In the genomic region with DNA sequence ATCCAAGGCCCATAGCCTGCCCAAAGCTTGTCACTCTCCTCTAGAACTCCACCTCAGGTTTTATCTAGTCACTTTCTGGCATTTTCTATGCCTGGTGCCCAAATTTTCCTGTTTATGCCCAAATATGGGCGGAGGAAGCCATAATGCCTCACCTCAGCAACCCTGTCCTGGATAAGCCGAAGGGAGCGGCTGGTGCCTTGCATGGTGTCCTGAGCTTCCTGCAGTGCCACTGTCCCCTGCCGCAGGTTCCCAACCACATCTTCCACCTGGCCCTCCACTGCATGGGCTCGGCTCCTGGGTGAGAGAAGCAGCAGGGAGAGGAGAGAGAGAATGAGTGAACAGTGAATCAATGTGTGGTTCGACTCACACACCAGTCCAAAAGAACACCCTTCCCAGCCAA, we compare ENCODE assay signal across 25 cellular contexts. TPM values are rescaled to one million over a fixed set of nuclear protein-coding genes. Genes with fewer than 3 reads are reported as not detected.
DNase-seq lines count a peak whose midpoint lies in the region; ATAC-seq and TF ChIP-seq lines count a peak whose summit lies in the region.
"Had no signal": no experiment of that assay in that cellular context is flagged by ENCODE, and none has a peak within 500 bp of the region (broad histone marks: within the 10 kb centered on the region; RNA-seq: fewer than 3 reads in every experiment).

No MANE protein-coding gene starts in this region.

- peak overlapping the region in 1 of 3 donors; percentile 19 for H3K9ac ChIP-seq in skeletal muscle tissue (ENCODE audit: low read depth in 1 of 3, low read length in 3 of 3)
- H3K9ac ChIP-seq: BLaER1, SK-N-SH had no signal

- TF ChIP-seq CTCF in WTC11 (IDR thresholded peaks at IDR 0.05), result no peak
- no peak for TF ChIP-seq CTCF in CD4-positive, alpha-beta T cell (IDR thresholded peaks at IDR 0.05)

- H3K9me3 Mint-ChIP-seq in WTC11, result no peaks in the 10 kb centered on the region
- H3K9me3 Mint-ChIP-seq in CD4-positive, alpha-beta T cell, result no peaks in the 10 kb centered on the region
- H3K9me3 Mint-ChIP-seq: HFFc6 had no signal

- no peaks in the 10 kb centered on the region for H3K36me3 Mint-ChIP-seq in WTC11
- no peaks in the 10 kb centered on the region for H3K36me3 Mint-ChIP-seq in CD4-positive, alpha-beta T cell (ENCODE audit: low read depth)

- H3K4me1 ChIP-seq in skeletal muscle tissue (ENCODE audit: control insufficient read depth in 3 of 3, insufficient read depth in 3 of 3, low read length in 3 of 3), result peaks cover 54 to 71% (median 67%) of the 10 kb centered on the region in 3 donors
- H3K4me1 ChIP-seq: Caco-2 had no signal

- CTCF ChIA-PET in WTC11 (lab: Charles Lee), result interaction anchor here (0.9 to 1.8 kb wide), 2 partner anchors 10 to 15 kb away, joined by 3 to 16 read pairs; no protein-coding TSS in a partner anchor
- CTCF ChIA-PET in CD4-positive, alpha-beta T cell (lab: Charles Lee), result no interaction called here

- no peaks in the 10 kb centered on the region for H3K27me3 ChIP-seq in skeletal muscle tissue (ENCODE audit: control insufficient read depth in 3 of 3, insufficient read depth in 3 of 3, low read length in 3 of 3)
- no peaks in the 10 kb centered on the region for H3K27me3 ChIP-seq in CD4-positive, alpha-beta T cell (ENCODE audit: control insufficient read depth, insufficient read depth, low read length)
- H3K27me3 ChIP-seq: BLaER1 had no signal

- no peak overlapping the region for H3K27ac Mint-ChIP-seq in WTC11
- H3K27ac Mint-ChIP-seq in CD4-positive, alpha-beta T cell, result no peak overlapping the region
- H3K27ac Mint-ChIP-seq: HFFc6 had no signal

- no peaks in the 10 kb centered on the region for H3K4me1 Mint-ChIP-seq in WTC11
- H3K4me1 Mint-ChIP-seq in CD4-positive, alpha-beta T cell (ENCODE audit: low read depth), result peaks cover 12% of the 10 kb centered on the region

- intact Hi-C loops in cardiac septum (cut with DNase I), result no loop called here
- intact Hi-C loops in left ventricle myocardium superior (cut with micrococcal nuclease), result no loop called here
- intact Hi-C loops in CD4-positive, alpha-beta T cell (cut with DNase I, micrococcal nuclease), result no loop called here

- H3K27me3 Mint-ChIP-seq in WTC11 (ENCODE audit: low read depth), result no peaks in the 10 kb centered on the region
- H3K27me3 Mint-ChIP-seq in CD4-positive, alpha-beta T cell, result no peaks in the 10 kb centered on the region

- DNase-seq in cardiac septum (ENCODE audit: low spot score) (peak; percentile 72), left ventricle myocardium superior (no peak), WTC11 (ENCODE audit: low spot score) (no peak), epithelial cell of prostate (ENCODE audit: low read depth, low spot score) (no peak)
- DNase-seq in CD4-positive, alpha-beta T cell, result no peak
- no peak for DNase-seq in NK-92 treated with Interleukin-12 subunit alpha and Interleukin-12 subunit beta, amount 100 ng/mL, for 24 hours (lab: John Stamatoyannopoulos, UW)
- DNase-seq: ACHN; Caco-2; CD4-positive, alpha-beta memory T cell; DMS 273 treated with DMSO at 0.1 percent for 48 hours; DMS79 treated with DMSO at 0.1 percent for 48 hours; GOT3; HFFc6; Kasumi-1; NCI-H1694 treated with DMSO at 0.1 percent for 48 hours; NCI-H2081 treated with DMSO at 0.1 percent for 48 hours; NCI-H2171 treated with DMSO at 0.1 percent for 48 hours; NCI-H526; SHP77 treated with DMSO at 0.1 percent for 48 hours; SK-N-SH had no signal

- no peaks in the 10 kb centered on the region for H3K9me3 ChIP-seq in skeletal muscle tissue (ENCODE audit: control insufficient read depth in 3 of 3, low read length in 3 of 3)
- no peaks in the 10 kb centered on the region for H3K9me3 ChIP-seq in CD4-positive, alpha-beta T cell (ENCODE audit: control insufficient read depth, low read length)
- H3K9me3 ChIP-seq: BLaER1, Caco-2, SK-N-SH had no signal

- POLR2A ChIA-PET in WTC11 (lab: Charles Lee), result no interaction called here
- POLR2A ChIA-PET in CD4-positive, alpha-beta T cell (lab: Charles Lee), result no interaction called here

- H3K36me3 ChIP-seq in skeletal muscle tissue (ENCODE audit: control insufficient read depth in 3 of 3, insufficient read depth in 3 of 3, low read length in 3 of 3), result peaks cover 0 to 15% (median 7%) of the 10 kb centered on the region in 3 donors
- H3K36me3 ChIP-seq: BLaER1 had no signal

- no peak overlapping the region for H3K4me3 ChIP-seq in skeletal muscle tissue (ENCODE audit: low read length in 3 of 3)
- H3K4me3 ChIP-seq: BLaER1 had no signal

- H3K4me3 Mint-ChIP-seq in WTC11, result no peak overlapping the region
- no peak overlapping the region for H3K4me3 Mint-ChIP-seq in CD4-positive, alpha-beta T cell
- H3K4me3 Mint-ChIP-seq: CD4-positive, alpha-beta memory T cell; HFFc6 had no signal

- H3K27ac ChIP-seq in epithelial cell of prostate (peak overlapping the region; percentile 100), skeletal muscle tissue (ENCODE audit: low read depth, low read length) (peak overlapping the region; percentile 80)
- no peak overlapping the region for H3K27ac ChIP-seq in CD4-positive, alpha-beta T cell (ENCODE audit: low read depth, low read length)
- H3K27ac ChIP-seq: 22Rv1 had no signal

- ATAC-seq in left ventricle myocardium superior (no peak), WTC11 (peak; percentile 53), GM18517 (IDR thresholded peaks at IDR 0.05; ENCODE audit: unreplicated experiment) (no peak)
- no peak for ATAC-seq in CD4-positive, alpha-beta T cell (ENCODE audit: poor library complexity)

TF ChIP-seq in WTC11, 78 proteins besides CTCF, POLR2A, EP300 and RAD21 (continues in another document):
- TF ChIP-seq, protein P1, sequence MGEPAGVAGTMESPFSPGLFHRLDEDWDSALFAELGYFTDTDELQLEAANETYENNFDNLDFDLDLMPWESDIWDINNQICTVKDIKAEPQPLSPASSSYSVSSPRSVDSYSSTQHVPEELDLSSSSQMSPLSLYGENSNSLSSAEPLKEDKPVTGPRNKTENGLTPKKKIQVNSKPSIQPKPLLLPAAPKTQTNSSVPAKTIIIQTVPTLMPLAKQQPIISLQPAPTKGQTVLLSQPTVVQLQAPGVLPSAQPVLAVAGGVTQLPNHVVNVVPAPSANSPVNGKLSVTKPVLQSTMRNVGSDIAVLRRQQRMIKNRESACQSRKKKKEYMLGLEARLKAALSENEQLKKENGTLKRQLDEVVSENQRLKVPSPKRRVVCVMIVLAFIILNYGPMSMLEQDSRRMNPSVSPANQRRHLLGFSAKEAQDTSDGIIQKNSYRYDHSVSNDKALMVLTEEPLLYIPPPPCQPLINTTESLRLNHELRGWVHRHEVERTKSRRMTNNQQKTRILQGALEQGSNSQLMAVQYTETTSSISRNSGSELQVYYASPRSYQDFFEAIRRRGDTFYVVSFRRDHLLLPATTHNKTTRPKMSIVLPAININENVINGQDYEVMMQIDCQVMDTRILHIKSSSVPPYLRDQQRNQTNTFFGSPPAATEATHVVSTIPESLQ (CRISPR knock-in tag; IDR thresholded peaks at IDR 0.05), result no peak
- TF ChIP-seq PRDM15 (CRISPR knock-in tag; IDR thresholded peaks at IDR 0.05), result peak; percentile 89

RNA-seq across cellular contexts. Expression of gene CAMK1G, which starts 34.2 kb away (rescaled TPM):
- total RNA-seq in cardiac septum (not detected), left ventricle myocardium superior (not detected), WTC11 (2021) (0.28 to 0.96 TPM (median 0.50 TPM) in 3 replicates), skeletal muscle tissue (not detected)
- total RNA-seq in CD4-positive, alpha-beta T cell, result not detected
- total RNA-seq: Caco-2; CD4-positive, alpha-beta memory T cell; MCF 10A had no signal

RNA-seq across cellular contexts. Expression of gene LAMB3, which starts 34.5 kb away (rescaled TPM):
- 3.6 TPM for total RNA-seq in cardiac septum
- total RNA-seq in left ventricle myocardium superior, result 5.2 TPM
- total RNA-seq in WTC11 (2021), result 0.53 to 0.85 TPM (median 0.60 TPM) in 3 replicates
- total RNA-seq in skeletal muscle tissue, result 0.52 TPM
- total RNA-seq in CD4-positive, alpha-beta T cell, result under 1 TPM; 0.25 to 0.31 TPM

RNA-seq across cellular contexts. Expression of gene G0S2, which starts 57.5 kb away (rescaled TPM):
- 246 TPM for total RNA-seq in cardiac septum
- 594 TPM for total RNA-seq in left ventricle myocardium superior
- total RNA-seq in WTC11 (2021), result 0.57 to 0.92 TPM (median 0.81 TPM) in 3 replicates
- 78.8 TPM for total RNA-seq in skeletal muscle tissue
- 1 to 10 TPM; 6.4 to 6.8 TPM for total RNA-seq in CD4-positive, alpha-beta T cell
- total RNA-seq: MCF 10A had no signal

Comparison
In these comparisons a context has a peak if more than half of its experiments do, and no peak if none do; other contexts are left out.
1. RNA of gene G0S2, which starts 57.5 kb away (total RNA-seq): 594 TPM in left ventricle myocardium superior (single experiment), 246 TPM in cardiac septum (single experiment) and 78.8 TPM in skeletal muscle tissue (single experiment); 6.4 to 6.8 TPM in CD4-positive, alpha-beta T cell and 0.57 to 0.92 TPM in WTC11; every median in the first group is over 10 times any median in the second.